ENCODE assay signal across 21 cellular contexts in genomic region chr5:1879292-1880263, GRCh38. TPM values are rescaled to one million over a fixed set of nuclear protein-coding genes. Genes with fewer than 3 reads are reported as not detected.
DNase-seq lines count a peak whose midpoint lies in the region; ATAC-seq and TF ChIP-seq lines count a peak whose summit lies in the region.
"Had no signal": no experiment of that assay in that cellular context is flagged by ENCODE, and none has a peak within 500 bp of the region (broad histone marks: within the 10 kb centered on the region; RNA-seq: fewer than 3 reads in every experiment).

No MANE protein-coding gene starts in this region.

- TF ChIP-seq CTCF in neural crest cell (conservative IDR thresholded peaks at IDR 0.05) (no peak), GM13976 (IDR thresholded peaks at IDR 0.05; ENCODE audit: borderline replicate concordance, control extremely low read depth, extremely low read depth, insufficient read depth, missing control alignments) (no peak), endothelial cell (IDR thresholded peaks at IDR 0.05; ENCODE audit: unreplicated experiment) (no peak)

- no peak for DNase-seq in activated T-cell treated with anti-CD3 and anti-CD28 coated beads, Interleukin-2, amount 50 U/mL, for 72 hours
- no peak for DNase-seq in activated T-cell treated with anti-CD3 and anti-CD28 coated beads, Interleukin-2, amount 50 U/mL, for 1 hour
- peak; percentile 65 for DNase-seq in H7
- DNase-seq in activated T-helper 1 cell treated with anti-CD3 and anti-CD28 coated beads, Interleukin-12 subunit alpha, Interleukin-12 subunit beta, Interleukin-2, Interleukin-4 antibody, amounts not matched to agents 30 ng/mL and 10 ng/mL and 1 ng/mL, durations not matched to agents 14 hours and 24 hours and 36 hours (ENCODE audit: low spot score), result no peak
- DNase-seq in neural crest cell (ENCODE audit: low read depth, low spot score), result no peak
- DNase-seq in GM13976 (ENCODE audit: low spot score), result no peak
- no peak for DNase-seq in endothelial cell (ENCODE audit: low spot score)
- DNase-seq: activated T-cell treated with anti-CD3 and anti-CD28 coated beads for 4 hours; C1 segment of cervical spinal cord; DND-41; IMR-90; naive thymus-derived CD8-positive, alpha-beta T cell; NCI-H1092; NCI-H1694 treated with DMSO at 0.1 percent for 48 hours; NCI-H2171; NCI-H510A; stimulated activated CD4-positive, alpha-beta T cell treated with anti-CD3 and anti-CD28 coated beads, Interleukin-2, amount 100 ng/mL, for 24 hours; WERI-Rb-1 had no signal

- no peak overlapping the region for H3K4me3 Mint-ChIP-seq in activated T-cell treated with anti-CD3 and anti-CD28 coated beads, Interleukin-2, amount 50 U/mL, for 72 hours
- no peak overlapping the region for H3K4me3 Mint-ChIP-seq in activated T-helper 1 cell treated with anti-CD3 and anti-CD28 coated beads, Interleukin-12 subunit alpha, Interleukin-12 subunit beta, Interleukin-2, Interleukin-4 antibody, amounts not matched to agents 30 ng/mL and 10 ng/mL and 1 ng/mL, durations not matched to agents 14 hours and 24 hours and 36 hours
- H3K4me3 Mint-ChIP-seq in neural crest cell (peak overlapping the region; percentile 27), endothelial cell (ENCODE audit: unreplicated experiment) (no peak overlapping the region)

- peaks cover 54% of the 10 kb centered on the region for H3K27me3 Mint-ChIP-seq in activated T-cell treated with anti-CD3 and anti-CD28 coated beads, Interleukin-2, amount 50 U/mL, for 72 hours (ENCODE audit: low read depth)
- H3K27me3 Mint-ChIP-seq in activated T-helper 1 cell treated with anti-CD3 and anti-CD28 coated beads, Interleukin-12 subunit alpha, Interleukin-12 subunit beta, Interleukin-2, Interleukin-4 antibody, amounts not matched to agents 30 ng/mL and 10 ng/mL and 1 ng/mL, durations not matched to agents 14 hours and 24 hours and 36 hours (ENCODE audit: insufficient read depth), result peaks cover 56% of the 10 kb centered on the region
- H3K27me3 Mint-ChIP-seq in neural crest cell (ENCODE audit: low read depth) (peaks cover 87% of the 10 kb centered on the region), endothelial cell (ENCODE audit: unreplicated experiment) (peaks cover 21% of the 10 kb centered on the region)

- H3K27me3 ChIP-seq in H7 (ENCODE audit: control insufficient read depth, insufficient read depth, low read length), result peaks cover 94% of the 10 kb centered on the region

- H3K9me3 Mint-ChIP-seq in activated T-cell treated with anti-CD3 and anti-CD28 coated beads, Interleukin-2, amount 50 U/mL, for 72 hours, result no peaks in the 10 kb centered on the region
- no peaks in the 10 kb centered on the region for H3K9me3 Mint-ChIP-seq in activated T-helper 1 cell treated with anti-CD3 and anti-CD28 coated beads, Interleukin-12 subunit alpha, Interleukin-12 subunit beta, Interleukin-2, Interleukin-4 antibody, amounts not matched to agents 30 ng/mL and 10 ng/mL and 1 ng/mL, durations not matched to agents 14 hours and 24 hours and 36 hours
- no peaks in the 10 kb centered on the region for H3K9me3 Mint-ChIP-seq in neural crest cell
- H3K9me3 Mint-ChIP-seq in endothelial cell (ENCODE audit: unreplicated experiment), result no peaks in the 10 kb centered on the region
- H3K9me3 Mint-ChIP-seq: type B pancreatic cell had no signal

- intact Hi-C loops in activated T-helper 1 cell treated with anti-CD3 and anti-CD28 coated beads, Interleukin-12 subunit alpha, Interleukin-12 subunit beta, Interleukin-2, Interleukin-4 antibody, amounts not matched to agents 30 ng/mL and 10 ng/mL and 1 ng/mL, durations not matched to agents 14 hours and 24 hours and 36 hours (cut with micrococcal nuclease), result loop anchor here (5.0 kb wide), 2 partner anchors 117 to 873 kb away; partner anchors contain the start of gene IRX2

- peak overlapping the region; percentile 9 for H3K27ac Mint-ChIP-seq in activated T-cell treated with anti-CD3 and anti-CD28 coated beads, Interleukin-2, amount 50 U/mL, for 72 hours
- peak overlapping the region; percentile 53 for H3K27ac Mint-ChIP-seq in activated T-helper 1 cell treated with anti-CD3 and anti-CD28 coated beads, Interleukin-12 subunit alpha, Interleukin-12 subunit beta, Interleukin-2, Interleukin-4 antibody, amounts not matched to agents 30 ng/mL and 10 ng/mL and 1 ng/mL, durations not matched to agents 14 hours and 24 hours and 36 hours
- no peak overlapping the region for H3K27ac Mint-ChIP-seq in neural crest cell (ENCODE audit: unreplicated experiment)
- no peak overlapping the region for H3K27ac Mint-ChIP-seq in endothelial cell (ENCODE audit: unreplicated experiment)
- H3K27ac Mint-ChIP-seq: type B pancreatic cell had no signal

- H3K4me3 ChIP-seq in H7 (ENCODE audit: insufficient read depth, low read depth, low read length), result no peak overlapping the region
- H3K4me3 ChIP-seq: pancreas, SK-N-MC had no signal

- H3K36me3 ChIP-seq in H7 (replicated peaks; ENCODE audit: control insufficient read depth, insufficient read depth, low read length), result no peaks in the 10 kb centered on the region
- H3K36me3 ChIP-seq: pancreas, WERI-Rb-1 had no signal

- peaks cover 0 to 3% of the 10 kb centered on the region in 2 donors for H3K36me3 Mint-ChIP-seq in activated T-cell treated with anti-CD3 and anti-CD28 coated beads, Interleukin-2, amount 50 U/mL, for 72 hours (ENCODE audit: insufficient read depth in 2 of 2)
- H3K36me3 Mint-ChIP-seq in activated T-helper 1 cell treated with anti-CD3 and anti-CD28 coated beads, Interleukin-12 subunit alpha, Interleukin-12 subunit beta, Interleukin-2, Interleukin-4 antibody, amounts not matched to agents 30 ng/mL and 10 ng/mL and 1 ng/mL, durations not matched to agents 14 hours and 24 hours and 36 hours (ENCODE audit: low read depth), result no peaks in the 10 kb centered on the region
- no peaks in the 10 kb centered on the region for H3K36me3 Mint-ChIP-seq in neural crest cell (ENCODE audit: low read depth)
- H3K36me3 Mint-ChIP-seq in endothelial cell (ENCODE audit: low read depth, unreplicated experiment), result no peaks in the 10 kb centered on the region

- in situ Hi-C loops in GM13976 (cut with MboI; ENCODE audit: low sequenced_read_pairs, unreplicated experiment), result no loop called here

- peaks cover 8% of the 10 kb centered on the region for H3K4me1 Mint-ChIP-seq in activated T-cell treated with anti-CD3 and anti-CD28 coated beads, Interleukin-2, amount 50 U/mL, for 72 hours (ENCODE audit: low read depth)
- no peaks in the 10 kb centered on the region for H3K4me1 Mint-ChIP-seq in activated T-helper 1 cell treated with anti-CD3 and anti-CD28 coated beads, Interleukin-12 subunit alpha, Interleukin-12 subunit beta, Interleukin-2, Interleukin-4 antibody, amounts not matched to agents 30 ng/mL and 10 ng/mL and 1 ng/mL, durations not matched to agents 14 hours and 24 hours and 36 hours (ENCODE audit: low read depth)
- H3K4me1 Mint-ChIP-seq in neural crest cell, result peaks cover 18% of the 10 kb centered on the region
- H3K4me1 Mint-ChIP-seq in endothelial cell (ENCODE audit: unreplicated experiment), result peaks cover 13% of the 10 kb centered on the region

- no peak for ATAC-seq in activated T-cell treated with anti-CD3 and anti-CD28 coated beads, Interleukin-2, amount 50 U/mL, for 72 hours (replicated peaks in 1 of 2)
- ATAC-seq: naive thymus-derived CD8-positive, alpha-beta T cell; pancreas had no signal

RNA-seq across cellular contexts. Expression of gene IRX4, which starts 3.1 kb away (rescaled TPM):
- total RNA-seq in activated T-cell treated with anti-CD3 and anti-CD28 coated beads, Interleukin-2, amount 50 U/mL, for 72 hours, result not detected
- total RNA-seq in H7 (2014; rRNA removed; shearing (Covaris generic)), result 15.4 and 17.9 TPM in 2 replicates
- not detected in 2 replicates for total RNA-seq in activated T-helper 1 cell treated with anti-CD3 and anti-CD28 coated beads, Interleukin-12 subunit alpha, Interleukin-12 subunit beta, Interleukin-2, Interleukin-4 antibody, amounts not matched to agents 30 ng/mL and 10 ng/mL and 1 ng/mL, durations not matched to agents 14 hours and 24 hours and 36 hours
- total RNA-seq in neural crest cell (0.28 and 0.77 TPM in 2 replicates), endothelial cell (ENCODE audit: unreplicated experiment) (0.72 TPM)
- total RNA-seq: IMR-90; naive thymus-derived CD8-positive, alpha-beta T cell; pancreas had no signal

Comparison
In these comparisons a context has a peak if more than half of its experiments do, and no peak if none do; other contexts are left out.
1. H3K27ac Mint-ChIP-seq: peak in activated T-cell treated with anti-CD3 and anti-CD28 coated beads, Interleukin-2, amount 50 U/mL, for 72 hours (single experiment) and activated T-helper 1 cell treated with anti-CD3 and anti-CD28 coated beads, Interleukin-12 subunit alpha, Interleukin-12 subunit beta, Interleukin-2, Interleukin-4 antibody, amounts not matched to agents 30 ng/mL and 10 ng/mL and 1 ng/mL, durations not matched to agents 14 hours and 24 hours and 36 hours (single experiment); none in neural crest cell (single experiment) and endothelial cell (single experiment).